22 cellular contexts compared by ENCODE assay signal in the genomic region with DNA sequence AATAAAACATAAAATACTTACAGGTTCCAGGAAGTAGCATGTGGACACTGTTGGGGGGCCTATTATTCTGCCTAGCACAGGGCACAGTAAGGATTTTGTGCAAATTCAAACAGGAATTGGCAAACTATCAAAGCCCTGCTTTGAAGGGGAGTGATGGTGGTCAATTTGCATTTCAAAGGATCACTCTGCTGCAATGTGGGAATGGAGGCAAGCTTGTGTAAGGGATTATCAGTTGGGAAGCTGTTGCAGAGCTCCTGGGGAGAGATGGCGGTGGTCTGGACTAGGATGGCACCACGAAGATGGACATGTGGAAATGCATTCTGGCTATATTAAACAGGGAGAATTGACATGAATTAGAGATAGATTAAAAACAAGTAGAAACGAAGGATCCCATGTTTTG.
"Had no signal": no experiment of that assay in that cellular context is flagged by ENCODE, and none has a peak within 500 bp of the region (broad histone marks: within the 10 kb centered on the region; RNA-seq: fewer than 3 reads in every experiment).

No MANE protein-coding gene starts in this region.

- H3K27ac Mint-ChIP-seq: natural killer cell, progenitor cell of endocrine pancreas, type B pancreatic cell had no signal

- H3K27ac ChIP-seq: colonic mucosa, heart right ventricle, pancreas, suprapubic skin, thyroid gland, uterus had no signal

- H3K4me3 ChIP-seq: colonic mucosa, heart right ventricle, pancreas, suprapubic skin, thyroid gland, uterus had no signal

- FAIRE-seq: endometrium, frontal cortex, pancreas, small intestine had no signal

- H3K4me3 Mint-ChIP-seq: natural killer cell, neural crest cell, type B pancreatic cell had no signal

- H3K4me1 ChIP-seq: colonic mucosa, heart right ventricle, pancreas, suprapubic skin, thyroid gland, uterus had no signal

- H3K36me3 Mint-ChIP-seq: natural killer cell, type B pancreatic cell had no signal

- H3K27me3 ChIP-seq: colonic mucosa, heart right ventricle, pancreas, suprapubic skin, thyroid gland, uterus had no signal

- H3K4me1 Mint-ChIP-seq: natural killer cell had no signal

- H3K36me3 ChIP-seq: colonic mucosa, heart right ventricle, pancreas, suprapubic skin, thyroid gland, uterus had no signal

- DNase-seq: colonic mucosa; dermis blood vessel endothelial cell; effector CD4-positive, alpha-beta T cell; heart right ventricle; hypothalamus; kidney glomerular epithelial cell; mammary epithelial cell; natural killer cell; occipital lobe; pancreas; right cardiac atrium; small intestine; stimulated activated CD4-positive, alpha-beta T cell treated with anti-CD3 and anti-CD28 coated beads, Interleukin-12 subunit alpha, Interleukin-12 subunit beta, amount 100 ng/mL, for 4 hours; stimulated activated naive CD4-positive, alpha-beta T cell treated with Interleukin-2 at 50 U/mL for 16 hours; thyroid gland; uterus had no signal

- H3K9me3 ChIP-seq: colonic mucosa, pancreas, suprapubic skin, thyroid gland, uterus had no signal
